ENCODE assay signal across 1 cellular context in genomic region chr6:27687154-27688013, GRCh38.
TF ChIP-seq lines count a peak whose summit lies in the region.

No MANE protein-coding gene starts in this region.

TF ChIP-seq in HepG2, 621 proteins besides CTCF, POLR2A, EP300 and RAD21 (continued from another document and continues in another):
- TF ChIP-seq HNF4G (IDR thresholded peaks at IDR 0.05; ENCODE audit: borderline replicate concordance, low read depth, low read length) = no peak
- TF ChIP-seq HNF4G (CRISPR knock-in tag; IDR thresholded peaks at IDR 0.05; ENCODE audit: borderline replicate concordance, low read depth) = 0 out of 2 replicates have a peak, but pooled peaks have one; percentile 23
- TF ChIP-seq ZNF12 (CRISPR knock-in tag; IDR thresholded peaks at IDR 0.05) = peak; percentile 9; the same call in 1 of the 2 replicates
- TF ChIP-seq SMAD9 (CRISPR knock-in tag; IDR thresholded peaks at IDR 0.05) = 0 out of 2 replicates have a peak, but pooled peaks have one; percentile 36
- TF ChIP-seq ZNF292 (CRISPR knock-in tag; IDR thresholded peaks at IDR 0.05; ENCODE audit: borderline replicate concordance, low read depth) = no peak; the same call in none of the 2 replicates
- TF ChIP-seq GABPB1 (CRISPR knock-in tag; IDR thresholded peaks at IDR 0.05) = no peak; the same call in none of the 2 replicates
- TF ChIP-seq RNF219 (CRISPR knock-in tag; IDR thresholded peaks at IDR 0.05) = no peak
- no peak for TF ChIP-seq ZNF333 (CRISPR knock-in tag; IDR thresholded peaks at IDR 0.05; ENCODE audit: borderline replicate concordance)
- TF ChIP-seq THAP11 (CRISPR knock-in tag; IDR thresholded peaks at IDR 0.05) = no peak
- no peak for TF ChIP-seq TEF (CRISPR knock-in tag; IDR thresholded peaks at IDR 0.05)
- no peak for TF ChIP-seq FOXA1 (IDR thresholded peaks at IDR 0.05)
- TF ChIP-seq FOXA1 (CRISPR knock-in tag; IDR thresholded peaks at IDR 0.05) = no peak
- no peak for TF ChIP-seq RFXANK (CRISPR knock-in tag; IDR thresholded peaks at IDR 0.05)
- TF ChIP-seq MLLT10 (CRISPR knock-in tag; IDR thresholded peaks at IDR 0.05) = no peak
- TF ChIP-seq ZNF567 (CRISPR knock-in tag; IDR thresholded peaks at IDR 0.05; ENCODE audit: borderline replicate concordance) = peak; percentile 30; the same call in 1 of the 2 replicates
- TF ChIP-seq ZBTB21 (CRISPR knock-in tag; IDR thresholded peaks at IDR 0.05) = no peak
- no peak for TF ChIP-seq ZBTB37 (CRISPR knock-in tag; IDR thresholded peaks at IDR 0.05)
- TF ChIP-seq THAP7 (CRISPR knock-in tag; IDR thresholded peaks at IDR 0.05) = peak; percentile 57; the same call in 1 of the 2 replicates
- TF ChIP-seq ZFX (CRISPR knock-in tag; IDR thresholded peaks at IDR 0.05; ENCODE audit: low read depth) = peak; percentile 77
- no peak for TF ChIP-seq PBX2 (CRISPR knock-in tag; IDR thresholded peaks at IDR 0.05)
- no peak for TF ChIP-seq ZNF337 (CRISPR knock-in tag; IDR thresholded peaks at IDR 0.05; ENCODE audit: borderline replicate concordance, low read depth)
- no peak for TF ChIP-seq SRF (IDR thresholded peaks at IDR 0.05; ENCODE audit: low read depth, low read length)
- peak; percentile 57 for TF ChIP-seq ATF2 (CRISPR knock-in tag; IDR thresholded peaks at IDR 0.05)
- no peak for TF ChIP-seq DZIP1 (CRISPR knock-in tag; IDR thresholded peaks at IDR 0.05)
- no peak for TF ChIP-seq ZNF7 (CRISPR knock-in tag; IDR thresholded peaks at IDR 0.05)
- no peak for TF ChIP-seq CCAR2 (optimal IDR thresholded peaks at IDR 0.05; ENCODE audit: low read depth, low read length)
- no peak for TF ChIP-seq EHMT2 (IDR thresholded peaks at IDR 0.05; ENCODE audit: borderline replicate concordance, low read depth, low read length)
- TF ChIP-seq ARNT2 (CRISPR knock-in tag; IDR thresholded peaks at IDR 0.05; ENCODE audit: low read depth) = no peak
- TF ChIP-seq RBM22 (optimal IDR thresholded peaks at IDR 0.05; ENCODE audit: low read length) = no peak
- TF ChIP-seq MIXL1 (CRISPR knock-in tag; IDR thresholded peaks at IDR 0.05) = peak; percentile 56; the same call in 1 of the 2 replicates
- no peak for TF ChIP-seq FLYWCH1 (CRISPR knock-in tag; IDR thresholded peaks at IDR 0.05)
- no peak for TF ChIP-seq ZNF446 (CRISPR knock-in tag; IDR thresholded peaks at IDR 0.05)
- no peak; the same call in 1 of the 2 replicates for TF ChIP-seq NFATC3 (CRISPR knock-in tag; IDR thresholded peaks at IDR 0.05)
- peak in 1 of 2 experiments; percentile 95; a peak in 2 of 4 replicates for TF ChIP-seq HMGXB4 (CRISPR knock-in tag; IDR thresholded peaks at IDR 0.05; ENCODE audit: borderline replicate concordance in 1 of 2, low read depth in 1 of 2)
- no peak for TF ChIP-seq HNF4A (CRISPR knock-in tag; IDR thresholded peaks at IDR 0.05)
- TF ChIP-seq NR2F1 (CRISPR knock-in tag; IDR thresholded peaks at IDR 0.05) = 0 out of 4 replicates have a peak, but pooled peaks of 1 of the 2 experiments have one; percentile 2
- no peak for TF ChIP-seq ZBTB10 (CRISPR knock-in tag; IDR thresholded peaks at IDR 0.05; ENCODE audit: borderline replicate concordance)
- no peak for TF ChIP-seq PRPF4 (IDR thresholded peaks at IDR 0.05; ENCODE audit: low read depth, low read length, poor library complexity, severe bottlenecking)
- no peak for TF ChIP-seq PAF1 (CRISPR knock-in tag; IDR thresholded peaks at IDR 0.05)
- TF ChIP-seq PRDM15 (CRISPR knock-in tag; IDR thresholded peaks at IDR 0.05) = no peak
- TF ChIP-seq FOXO4 (CRISPR knock-in tag; conservative IDR thresholded peaks at IDR 0.05) = 0 out of 2 replicates have a peak, but pooled peaks have one; percentile 80
